2 cellular contexts compared by ENCODE assay signal in the genomic region with DNA sequence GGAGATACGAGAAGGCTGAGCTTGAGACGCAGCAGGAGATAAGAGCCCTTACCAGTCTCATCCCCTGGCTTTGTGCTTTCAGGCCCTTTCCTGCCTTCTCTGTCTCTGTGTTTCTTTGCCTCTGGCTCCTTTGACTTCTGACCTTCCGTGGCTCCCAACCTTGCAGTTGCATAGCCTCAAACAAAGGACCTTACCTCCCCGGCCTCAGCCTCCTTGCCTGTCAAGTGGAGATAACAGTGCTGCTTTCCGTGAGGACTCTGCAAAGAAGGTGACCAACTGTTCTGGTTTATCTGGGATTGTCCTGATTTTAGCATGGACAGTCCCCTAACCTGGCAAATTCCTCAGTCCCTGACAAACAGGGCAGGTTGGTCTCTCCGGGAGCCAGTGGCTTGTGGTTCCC.
TF ChIP-seq lines count a peak whose summit lies in the region.

No MANE protein-coding gene starts in this region.

TF ChIP-seq in IMR-90, 13 proteins besides CTCF, POLR2A, EP300 and RAD21:
- TF ChIP-seq, protein P1, sequence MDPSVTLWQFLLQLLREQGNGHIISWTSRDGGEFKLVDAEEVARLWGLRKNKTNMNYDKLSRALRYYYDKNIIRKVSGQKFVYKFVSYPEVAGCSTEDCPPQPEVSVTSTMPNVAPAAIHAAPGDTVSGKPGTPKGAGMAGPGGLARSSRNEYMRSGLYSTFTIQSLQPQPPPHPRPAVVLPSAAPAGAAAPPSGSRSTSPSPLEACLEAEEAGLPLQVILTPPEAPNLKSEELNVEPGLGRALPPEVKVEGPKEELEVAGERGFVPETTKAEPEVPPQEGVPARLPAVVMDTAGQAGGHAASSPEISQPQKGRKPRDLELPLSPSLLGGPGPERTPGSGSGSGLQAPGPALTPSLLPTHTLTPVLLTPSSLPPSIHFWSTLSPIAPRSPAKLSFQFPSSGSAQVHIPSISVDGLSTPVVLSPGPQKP (IDR thresholded peaks at IDR 0.05; ENCODE audit: borderline replicate concordance, low read depth, low read length) = no peak
- TF ChIP-seq RFX5 (IDR thresholded peaks at IDR 0.05; ENCODE audit: low read depth, low read length) = no peak
- TF ChIP-seq SMC3 (IDR thresholded peaks at IDR 0.05; ENCODE audit: low read depth, low read length) = no peak
- TF ChIP-seq MAZ (IDR thresholded peaks at IDR 0.05; ENCODE audit: borderline replicate concordance, low read depth, low read length) = no peak
- no peak for TF ChIP-seq CEBPB (IDR thresholded peaks at IDR 0.05; ENCODE audit: low read depth, low read length)
- TF ChIP-seq MAFK (IDR thresholded peaks at IDR 0.05; ENCODE audit: low read depth, low read length) = no peak
- no peak for TF ChIP-seq NFE2L2 (IDR thresholded peaks at IDR 0.05; ENCODE audit: low read depth, low read length)
- TF ChIP-seq, protein P2, sequence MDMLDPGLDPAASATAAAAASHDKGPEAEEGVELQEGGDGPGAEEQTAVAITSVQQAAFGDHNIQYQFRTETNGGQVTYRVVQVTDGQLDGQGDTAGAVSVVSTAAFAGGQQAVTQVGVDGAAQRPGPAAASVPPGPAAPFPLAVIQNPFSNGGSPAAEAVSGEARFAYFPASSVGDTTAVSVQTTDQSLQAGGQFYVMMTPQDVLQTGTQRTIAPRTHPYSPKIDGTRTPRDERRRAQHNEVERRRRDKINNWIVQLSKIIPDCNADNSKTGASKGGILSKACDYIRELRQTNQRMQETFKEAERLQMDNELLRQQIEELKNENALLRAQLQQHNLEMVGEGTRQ (IDR thresholded peaks at IDR 0.05; ENCODE audit: low read depth, low read length) = no peak

TF ChIP-seq in H1, 55 proteins besides CTCF, POLR2A, EP300 and RAD21:
- TF ChIP-seq SP4 (IDR thresholded peaks at IDR 0.05; ENCODE audit: low read length) = no peak
- TF ChIP-seq JUND (IDR thresholded peaks at IDR 0.05; ENCODE audit: low read length) = no peak
- no peak for TF ChIP-seq TEAD4 (IDR thresholded peaks at IDR 0.05; ENCODE audit: low read depth, low read length)
- TF ChIP-seq KDM4A (IDR thresholded peaks at IDR 0.05; ENCODE audit: low read depth, low read length, severe bottlenecking) = no peak
- TF ChIP-seq BRCA1 (IDR thresholded peaks at IDR 0.05; ENCODE audit: low read depth, low read length) = no peak
- no peak for TF ChIP-seq SP1 (IDR thresholded peaks at IDR 0.05; ENCODE audit: low read depth, low read length)
